16 cellular contexts compared by ENCODE assay signal in genomic region chr19:2623743-2624142, GRCh38.
A peak's percentile ranks its signal among the peaks of the same experiment; 100 is the strongest.
DNase-seq lines count a peak whose midpoint lies in the region; ATAC-seq, FAIRE-seq and TF ChIP-seq lines count a peak whose summit lies in the region.
"Had no signal": no experiment of that assay in that cellular context is flagged by ENCODE, and none has a peak within 500 bp of the region (broad histone marks: within the 10 kb centered on the region; RNA-seq: fewer than 3 reads in every experiment).

No MANE protein-coding gene starts in this region.

- H3K14ac ChIP-seq in H1 (ENCODE audit: insufficient read length) = no peak overlapping the region

- CTCF ChIA-PET in activated naive CD4-positive, alpha-beta T cell treated with anti-CD3 and anti-CD28 coated beads, Interleukin-2, amount 10 ng/mL, durations not matched to agents 7 days and 5 days (lab: Charles Lee) = interaction anchor here (7.8 kb wide), 1 partner anchor 13 kb away, joined by 48 read pairs; no protein-coding TSS in a partner anchor
- CTCF ChIA-PET in H1 (lab: Charles Lee; ENCODE audit: partially characterized antibody) = interaction anchor here (0.7 to 3.0 kb wide), 6 partner anchors 10 to 318 kb away, joined by 3 to 23 read pairs (median 6); no protein-coding TSS in a partner anchor

- no peak for TF ChIP-seq EP300 in H1 (IDR thresholded peaks at IDR 0.05; ENCODE audit: borderline replicate concordance in 1 of 2, low read depth in 2 of 2, low read length in 2 of 2)

- H3K9me3 ChIP-seq in Karpas-422 (ENCODE audit: low read length) (no peaks in the 10 kb centered on the region), H1 (ENCODE audit: insufficient read depth in 2 of 2, low read depth in 1 of 2, low read length in 1 of 2) (no peaks in the 10 kb centered on the region), spleen (peaks cover 0 to 3% (median 0%) of the 10 kb centered on the region in 8 donors)

- H2BK20ac ChIP-seq in H1 (ENCODE audit: low read length) = no peak overlapping the region

- no peak for FAIRE-seq in H1 (lab: Jason Lieb, UNC)

- H3K9ac ChIP-seq in Karpas-422 (ENCODE audit: low read length) (peak overlapping the region; percentile 26), H1 (replicated peaks in 1 of 4; ENCODE audit: extremely low read depth in 1 of 4, low read depth in 3 of 4, low read length in 3 of 4) (no peak overlapping the region)
- H3K9ac ChIP-seq: KMS-11 had no signal

- H2AFZ ChIP-seq in Karpas-422 (ENCODE audit: low read length) (peak overlapping the region; percentile 22; the same call in 1 of the 2 replicates), H1 (ENCODE audit: low read length) (no peak overlapping the region)

- H3K36me3 ChIP-seq in Karpas-422 (ENCODE audit: insufficient read depth, low read length) = no peaks in the 10 kb centered on the region
- no peaks in the 10 kb centered on the region for H3K36me3 ChIP-seq in H1 (ENCODE audit: control insufficient read depth in 2 of 4, insufficient read depth in 4 of 4, low read length in 3 of 4)
- no peaks in the 10 kb centered on the region for H3K36me3 ChIP-seq in spleen
- H3K36me3 ChIP-seq: SJSA1 had no signal

- H3K4me1 ChIP-seq in Karpas-422 (ENCODE audit: low read length) = peaks cover 61% of the 10 kb centered on the region
- H3K4me1 ChIP-seq in H1 (replicated peaks in 1 of 4; ENCODE audit: control insufficient read depth in 3 of 4, insufficient read depth in 4 of 4, low read length in 3 of 4) = peaks cover 0 to 4% (median 2%) of the 10 kb centered on the region in 4 experiments; a peak in 3 of 7 replicates
- peaks cover 59 to 100% (median 92%) of the 10 kb centered on the region in 6 donors for H3K4me1 ChIP-seq in spleen
- H3K4me1 ChIP-seq: Caco-2 had no signal

- intact Hi-C loops in spleen (cut with DNase I; ENCODE audit: low total_unique reads) = no loop called here

- 92% methylated on average over 12 of the region's 12 CpGs; no CpG with 5 or more reads in 1 of the 2 experiments for WGBS in H1 (ENCODE audit: extremely low coverage in 1 of 2, insufficient coverage in 1 of 2, insufficient read length in 1 of 2, insufficient replicate concordance in 2 of 2, low coverage in 1 of 2, low lambda C conversion rate in 2 of 2, missing lambda C conversion rate in 1 of 2), 2 experiments
- WGBS in spleen, 5 donors = 68 to 83% (median 78%) methylated on average over 12 of the region's 12 CpGs

- peaks cover 10% of the 10 kb centered on the region for H3K9me3 Mint-ChIP-seq in activated naive CD4-positive, alpha-beta T cell treated with anti-CD3 and anti-CD28 coated beads, Interleukin-2, amount 10 ng/mL, durations not matched to agents 7 days and 5 days

- H3K56ac ChIP-seq in H1 (replicated peaks; ENCODE audit: insufficient read length, low read depth, low read length) = no peak overlapping the region

- H3K18ac ChIP-seq in H1 (ENCODE audit: extremely low read depth, low read length) = no peak overlapping the region

- H3K4me3 ChIP-seq in Karpas-422 (ENCODE audit: low read length) = no peak overlapping the region
- H3K4me3 ChIP-seq in H1 (ENCODE audit: extremely low read depth in 1 of 4, insufficient read depth in 2 of 4, low read depth in 3 of 4, low read length in 4 of 4) = no peak overlapping the region
- H3K4me3 ChIP-seq in spleen = peak overlapping the region in 1 of 8 donors; percentile 25
- H3K4me3 ChIP-seq: SJSA1 had no signal

- H3K79me1 ChIP-seq in H1 (ENCODE audit: low read depth, low read length) = no peaks in the 10 kb centered on the region

- peaks cover 16% of the 10 kb centered on the region for H3K27me3 Mint-ChIP-seq in activated naive CD4-positive, alpha-beta T cell treated with anti-CD3 and anti-CD28 coated beads, Interleukin-2, amount 10 ng/mL, durations not matched to agents 7 days and 5 days
- H3K27me3 Mint-ChIP-seq: activated CD4-positive, alpha-beta T cell treated with anti-CD3 and anti-CD28 coated beads, Interleukin-2, amount 10 ng/mL, durations not matched to agents 24 days and 14 days had no signal

- H3K4ac ChIP-seq in H1 (replicated peaks; ENCODE audit: insufficient read length, low read depth, low read length) = no peak overlapping the region

- TF ChIP-seq CTCF in H1 (IDR thresholded peaks at IDR 0.05; ENCODE audit: control extremely low read depth in 1 of 3, insufficient read depth in 1 of 3, low read depth in 1 of 3, low read length in 3 of 3) = no peak
- TF ChIP-seq CTCF in spleen (IDR thresholded peaks at IDR 0.05 in 8 of 11, conservative IDR thresholded peaks at IDR 0.05 in 3 of 11) = no peak

- H3K27me3 ChIP-seq in Karpas-422 (ENCODE audit: low read length) (peaks cover 3% of the 10 kb centered on the region; the same call in 1 of the 2 replicates), H1 (replicated peaks in 1 of 4; ENCODE audit: control insufficient read depth in 3 of 4, extremely low read depth in 1 of 4, insufficient read depth in 3 of 4, low read length in 3 of 4) (no peaks in the 10 kb centered on the region), spleen (replicated peaks in 1 of 7) (no peaks in the 10 kb centered on the region)
- H3K27me3 ChIP-seq: SJSA1 had no signal

- H4K5ac ChIP-seq in H1 (ENCODE audit: insufficient read length, low read depth, low read length) = peak overlapping the region; percentile 14

- no peak overlapping the region for H3K23ac ChIP-seq in H1 (ENCODE audit: insufficient read length)

- peak overlapping the region; percentile 7 for H3K4me2 ChIP-seq in Karpas-422 (ENCODE audit: low read depth, low read length, poor library complexity, severe bottlenecking)
- no peak overlapping the region for H3K4me2 ChIP-seq in H1 (ENCODE audit: insufficient read depth in 1 of 2, low read depth in 2 of 2, low read length in 2 of 2)
- H3K4me2 ChIP-seq: KMS-11 had no signal

- ATAC-seq in HG03442 (IDR thresholded peaks at IDR 0.05; ENCODE audit: unreplicated experiment) = no peak
- no peak for ATAC-seq in HG02571 (IDR thresholded peaks at IDR 0.05; ENCODE audit: unreplicated experiment)
- ATAC-seq: activated T-cell treated with anti-CD3 and anti-CD28 coated beads, Interleukin-2, amount 50 U/mL, for 4 hours had no signal

- no peaks in the 10 kb centered on the region for H3K79me2 ChIP-seq in Karpas-422 (ENCODE audit: low read length)
- no peaks in the 10 kb centered on the region; a peak in 1 of 4 replicates for H3K79me2 ChIP-seq in H1 (ENCODE audit: control insufficient read depth in 1 of 2, insufficient read depth in 2 of 2, low read length in 2 of 2)

- no peak for TF ChIP-seq POLR2A in H1 (IDR thresholded peaks at IDR 0.05; ENCODE audit: control extremely low read depth in 1 of 2, low read depth in 2 of 2, low read length in 2 of 2)
- no peak for TF ChIP-seq POLR2A in spleen (IDR thresholded peaks at IDR 0.05)

- H3K27ac ChIP-seq in Karpas-422 (ENCODE audit: low read length) (peak overlapping the region; percentile 68), H1 (ENCODE audit: low read depth, low read length) (no peak overlapping the region), spleen (peak overlapping the region in 7 of 8 donors; percentile 88 to 97 (median 92))
- H3K27ac ChIP-seq: KMS-11, SJSA1 had no signal

- no peak for DNase-seq in activated naive CD4-positive, alpha-beta T cell treated with anti-CD3 and anti-CD28 coated beads, Interleukin-2, amount 10 ng/mL, durations not matched to agents 7 days and 5 days
- DNase-seq in activated naive CD4-positive, alpha-beta T cell treated with Interleukin-2 at 50 U/mL for 16 hours = no peak
- peak; percentile 58 for DNase-seq in Karpas-422
- no peak for DNase-seq in H1 (ENCODE audit: low read depth in 1 of 2, low spot score in 2 of 2)
- no peak for DNase-seq in spleen
- DNase-seq in NCI-H2227 treated with DMSO at 0.1 percent for 48 hours (lab: John Stamatoyannopoulos, UW) = no peak
- DNase-seq: activated CD4-positive, alpha-beta T cell treated with anti-CD3 and anti-CD28 coated beads, Interleukin-2, amount 10 ng/mL, durations not matched to agents 24 days and 14 days; activated T-cell treated with anti-CD3 and anti-CD28 coated beads, Interleukin-2, amount 50 U/mL, for 4 hours; Caco-2; foreskin melanocyte; NCI-H1105 treated with DMSO at 0.1 percent for 48 hours; stimulated activated naive CD4-positive, alpha-beta T cell had no signal

- no peak overlapping the region for H2BK12ac ChIP-seq in H1 (ENCODE audit: low read depth, low read length)

- POLR2A ChIA-PET in H1 (lab: Charles Lee; ENCODE audit: partially characterized antibody) = interaction anchor here (1.2 to 2.3 kb wide), 3 partner anchors 10 to 198 kb away, joined by 3 to 10 read pairs (median 6); partner anchors contain the start of gene GADD45B

- H2BK5ac ChIP-seq in H1 (ENCODE audit: low read depth, low read length) = no peak overlapping the region

- peaks cover 56% of the 10 kb centered on the region for H3K4me1 Mint-ChIP-seq in activated naive CD4-positive, alpha-beta T cell treated with anti-CD3 and anti-CD28 coated beads, Interleukin-2, amount 10 ng/mL, durations not matched to agents 7 days and 5 days

- no peak overlapping the region for H2BK120ac ChIP-seq in H1 (replicated peaks; ENCODE audit: low read depth, low read length)

- no peak overlapping the region for H3K4me3 Mint-ChIP-seq in activated naive CD4-positive, alpha-beta T cell treated with anti-CD3 and anti-CD28 coated beads, Interleukin-2, amount 10 ng/mL, durations not matched to agents 7 days and 5 days
- H3K4me3 Mint-ChIP-seq: activated CD4-positive, alpha-beta T cell treated with anti-CD3 and anti-CD28 coated beads, Interleukin-2, amount 10 ng/mL, durations not matched to agents 24 days and 14 days; activated T-cell treated with anti-CD3 and anti-CD28 coated beads, Interleukin-2, amount 50 U/mL, for 4 hours had no signal

- no peak overlapping the region for H4K91ac ChIP-seq in H1 (replicated peaks; ENCODE audit: insufficient read length, low read length)

- H3K23me2 ChIP-seq in H1 (ENCODE audit: low read depth, low read length) = no peaks in the 10 kb centered on the region

- H4K20me1 ChIP-seq in Karpas-422 (ENCODE audit: insufficient read depth, low read depth, low read length) = no peaks in the 10 kb centered on the region
- no peaks in the 10 kb centered on the region for H4K20me1 ChIP-seq in H1 (replicated peaks in 1 of 2; ENCODE audit: control insufficient read depth in 1 of 2, insufficient read depth in 2 of 2, low read length in 2 of 2)

- H4K8ac ChIP-seq in H1 (ENCODE audit: extremely low read depth, insufficient read depth, low read length) = no peak overlapping the region

- no peak for TF ChIP-seq RAD21 in H1 (IDR thresholded peaks at IDR 0.05 in 1 of 2, conservative IDR thresholded peaks at IDR 0.05 in 1 of 2; ENCODE audit: low read depth in 2 of 2, low read length in 2 of 2)

- H2BK15ac ChIP-seq in H1 (ENCODE audit: low read length) = 0 out of 2 replicates have a peak overlapping the region, but pooled peaks have one; percentile 12

- no peaks in the 10 kb centered on the region for H3K9me2 ChIP-seq in Karpas-422 (replicated peaks; ENCODE audit: insufficient read depth, low read length)

- H3K36me3 Mint-ChIP-seq in activated naive CD4-positive, alpha-beta T cell treated with anti-CD3 and anti-CD28 coated beads, Interleukin-2, amount 10 ng/mL, durations not matched to agents 7 days and 5 days = peaks cover 5% of the 10 kb centered on the region

- H3K27ac Mint-ChIP-seq in activated naive CD4-positive, alpha-beta T cell treated with anti-CD3 and anti-CD28 coated beads, Interleukin-2, amount 10 ng/mL, durations not matched to agents 7 days and 5 days = peak overlapping the region; percentile 24

- no peak overlapping the region for H2AK5ac ChIP-seq in H1 (ENCODE audit: low read depth, low read length)

TF ChIP-seq in H1, 55 proteins besides CTCF, POLR2A, EP300 and RAD21 (continues in another document):
- no peak for TF ChIP-seq FOSL1 (IDR thresholded peaks at IDR 0.05; ENCODE audit: insufficient read depth, low read depth, low read length)
